15 cellular contexts compared by ENCODE assay signal in the genomic region with DNA sequence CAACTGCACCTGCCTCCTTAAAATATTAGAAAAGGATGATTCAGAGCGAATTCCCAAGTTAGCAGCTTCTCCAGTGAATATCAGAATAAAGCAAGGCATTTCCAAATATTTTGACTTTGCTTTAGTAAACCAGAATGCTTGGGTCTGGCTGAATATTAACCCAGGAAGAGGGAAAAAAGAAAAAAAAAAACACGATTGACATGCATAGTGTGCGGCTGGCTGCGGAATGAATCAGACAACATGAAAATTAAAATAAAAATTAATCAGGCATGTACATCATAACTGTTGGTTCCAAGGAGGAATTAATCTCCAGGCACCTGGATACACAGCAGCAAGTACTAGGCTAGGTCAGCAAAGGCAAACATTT.
DNase-seq lines count a peak whose midpoint lies in the region; ATAC-seq and TF ChIP-seq lines count a peak whose summit lies in the region.
"Had no signal": no experiment of that assay in that cellular context is flagged by ENCODE, and none has a peak within 500 bp of the region (broad histone marks: within the 10 kb centered on the region; RNA-seq: fewer than 3 reads in every experiment).

No MANE protein-coding gene starts in this region.

- ATAC-seq in right lobe of liver, result peak; percentile 10 to 58 (median 48)
- ATAC-seq in stimulated activated effector memory CD8-positive, alpha-beta T cell treated with anti-CD3 and anti-CD28 coated beads, Interleukin-12 subunit alpha, Interleukin-12 subunit beta, amount 100 ng/mL, for 72 hours, result no peak
- ATAC-seq: activated T-helper 17 cell treated with anti-CD3 and anti-CD28 coated beads, Interleukin-2, amount 50 U/mL, for 72 hours; CD8-positive, alpha-beta T cell; stimulated activated memory B cell treated with anti-CD40 and anti-IgM and Interleukin-4, amounts not matched to agents 10 μg/mL and 1 μg/mL and 100 μg/mL, for 72 hours had no signal

- H3K9me3 ChIP-seq in HUES48 (ENCODE audit: control insufficient read depth, insufficient read depth, low read length), result no peaks in the 10 kb centered on the region
- no peaks in the 10 kb centered on the region for H3K9me3 ChIP-seq in right lobe of liver
- peaks cover 0 to 2% (median under 1%) of the 10 kb centered on the region in 4 donors for H3K9me3 ChIP-seq in sigmoid colon
- H3K9me3 ChIP-seq: mucosa of descending colon had no signal

- no peak overlapping the region for H3K9ac ChIP-seq in HUES48 (ENCODE audit: low read depth, low read length)

- DNase-seq in coronary artery (ENCODE audit: low spot score), result no peak
- no peak for DNase-seq in right lobe of liver
- no peak for DNase-seq in sigmoid colon
- no peak for DNase-seq in stimulated activated effector memory CD8-positive, alpha-beta T cell treated with anti-CD3 and anti-CD28 coated beads, Interleukin-12 subunit alpha, Interleukin-12 subunit beta, amount 100 ng/mL, for 72 hours (ENCODE audit: low spot score in 2 of 2)
- no peak for DNase-seq in activated CD4-positive, alpha-beta T cell treated with anti-CD3 and anti-CD28 coated beads, Interleukin-2, amount 50 U/mL, for 1 hour
- no peak for DNase-seq in NCI-H2107 (lab: John Stamatoyannopoulos, UW)
- DNase-seq: activated CD4-positive, alpha-beta T cell treated with anti-CD3 and anti-CD28 coated beads, Interleukin-2, amount 10 ng/mL, durations not matched to agents 7 days and 5 days; CD8-positive, alpha-beta T cell; stimulated activated CD4-positive, alpha-beta T cell treated with anti-CD3 and anti-CD28 coated beads, Interleukin-4, amount 100 ng/mL, for 24 hours had no signal

- TF ChIP-seq EP300 in sigmoid colon (IDR thresholded peaks at IDR 0.05), result no peak

- peaks cover 24% of the 10 kb centered on the region for H3K4me1 ChIP-seq in HUES48 (ENCODE audit: control insufficient read depth, insufficient read depth, low read length)
- peaks cover 0 to 23% (median 10%) of the 10 kb centered on the region in 4 donors for H3K4me1 ChIP-seq in right lobe of liver
- H3K4me1 ChIP-seq in sigmoid colon, result peaks cover 0 to 26% (median 21%) of the 10 kb centered on the region in 4 donors

- H3K36me3 Mint-ChIP-seq in stimulated activated effector memory CD8-positive, alpha-beta T cell treated with anti-CD3 and anti-CD28 coated beads, Interleukin-12 subunit alpha, Interleukin-12 subunit beta, amount 100 ng/mL, for 72 hours, result no peaks in the 10 kb centered on the region
- H3K36me3 Mint-ChIP-seq: CD8-positive, alpha-beta T cell; stimulated activated memory B cell treated with anti-CD40 and anti-IgM and Interleukin-4, amounts not matched to agents 10 μg/mL and 1 μg/mL and 100 μg/mL, for 72 hours had no signal

- H3K36me3 ChIP-seq in HUES48 (ENCODE audit: control insufficient read depth, insufficient read depth, low read length), result no peaks in the 10 kb centered on the region
- H3K36me3 ChIP-seq in right lobe of liver, result no peaks in the 10 kb centered on the region
- no peaks in the 10 kb centered on the region for H3K36me3 ChIP-seq in sigmoid colon
- H3K36me3 ChIP-seq: breast epithelium had no signal

- 20% methylated on average over 4 of the region's 4 CpGs for WGBS in right lobe of liver (ENCODE audit: insufficient coverage, low coverage, low lambda C conversion rate, missing lambda C conversion rate)
- WGBS in sigmoid colon, 2 donors, result 33 to 72% methylated on average over 4 of the region's 4 CpGs

- no peak overlapping the region for H3K4me3 Mint-ChIP-seq in stimulated activated effector memory CD8-positive, alpha-beta T cell treated with anti-CD3 and anti-CD28 coated beads, Interleukin-12 subunit alpha, Interleukin-12 subunit beta, amount 100 ng/mL, for 72 hours
- H3K4me3 Mint-ChIP-seq: activated CD4-positive, alpha-beta T cell treated with anti-CD3 and anti-CD28 coated beads, Interleukin-2, amount 10 ng/mL, durations not matched to agents 7 days and 5 days; activated T-helper 17 cell treated with anti-CD3 and anti-CD28 coated beads, Interleukin-2, amount 50 U/mL, for 72 hours; CD8-positive, alpha-beta T cell; stimulated activated memory B cell treated with anti-CD40 and anti-IgM and Interleukin-4, amounts not matched to agents 10 μg/mL and 1 μg/mL and 100 μg/mL, for 72 hours had no signal

- intact Hi-C loops in right lobe of liver (cut with DNase I) (loop anchor here in 1 of 2 donors (10.0 kb wide), 1 partner anchor 91 kb away; no protein-coding TSS in a partner anchor), sigmoid colon (cut with DNase I) (loop anchor here (10.0 kb wide), 1 partner anchor 91 kb away; no protein-coding TSS in a partner anchor)

- TF ChIP-seq POLR2A in right lobe of liver (IDR thresholded peaks at IDR 0.05) (no peak), sigmoid colon (IDR thresholded peaks at IDR 0.05) (no peak)

- H3K4me3 ChIP-seq in HUES48 (ENCODE audit: low read depth, low read length), result peak overlapping the region; percentile 46; the same call in 1 of the 2 replicates
- peak overlapping the region; percentile 65 for H3K4me3 ChIP-seq in coronary artery
- H3K4me3 ChIP-seq in right lobe of liver, result peak overlapping the region in 1 of 3 donors; percentile 46
- peak overlapping the region in 1 of 4 donors; percentile 34 for H3K4me3 ChIP-seq in sigmoid colon
- H3K4me3 ChIP-seq: mucosa of descending colon had no signal

- H3K27ac ChIP-seq in HUES48 (ENCODE audit: low read depth, low read length), result peak overlapping the region; percentile 90
- H3K27ac ChIP-seq in coronary artery, result no peak overlapping the region
- peak overlapping the region; percentile 61 to 91 (median 78) for H3K27ac ChIP-seq in right lobe of liver
- H3K27ac ChIP-seq in temporal lobe (ENCODE audit: low read depth, low read length), result peak overlapping the region; percentile 85
- peak overlapping the region in 1 of 4 donors; percentile 38 for H3K27ac ChIP-seq in sigmoid colon

- H3K4me1 Mint-ChIP-seq in stimulated activated effector memory CD8-positive, alpha-beta T cell treated with anti-CD3 and anti-CD28 coated beads, Interleukin-12 subunit alpha, Interleukin-12 subunit beta, amount 100 ng/mL, for 72 hours, result no peaks in the 10 kb centered on the region
- H3K4me1 Mint-ChIP-seq: activated CD4-positive, alpha-beta T cell treated with anti-CD3 and anti-CD28 coated beads, Interleukin-2, amount 10 ng/mL, durations not matched to agents 7 days and 5 days; activated T-helper 17 cell treated with anti-CD3 and anti-CD28 coated beads, Interleukin-2, amount 50 U/mL, for 72 hours; stimulated activated memory B cell treated with anti-CD40 and anti-IgM and Interleukin-4, amounts not matched to agents 10 μg/mL and 1 μg/mL and 100 μg/mL, for 72 hours had no signal

- H3K27me3 ChIP-seq in HUES48 (ENCODE audit: control insufficient read depth, insufficient read depth, low read length), result no peaks in the 10 kb centered on the region
- H3K27me3 ChIP-seq in right lobe of liver, result no peaks in the 10 kb centered on the region
- no peaks in the 10 kb centered on the region for H3K27me3 ChIP-seq in sigmoid colon
- H3K27me3 ChIP-seq: breast epithelium had no signal

- H3K27ac Mint-ChIP-seq in stimulated activated effector memory CD8-positive, alpha-beta T cell treated with anti-CD3 and anti-CD28 coated beads, Interleukin-12 subunit alpha, Interleukin-12 subunit beta, amount 100 ng/mL, for 72 hours, result no peak overlapping the region
- H3K27ac Mint-ChIP-seq: activated CD4-positive, alpha-beta T cell treated with anti-CD3 and anti-CD28 coated beads, Interleukin-2, amount 10 ng/mL, durations not matched to agents 7 days and 5 days; activated T-helper 17 cell treated with anti-CD3 and anti-CD28 coated beads, Interleukin-2, amount 50 U/mL, for 72 hours; CD8-positive, alpha-beta T cell; stimulated activated memory B cell treated with anti-CD40 and anti-IgM and Interleukin-4, amounts not matched to agents 10 μg/mL and 1 μg/mL and 100 μg/mL, for 72 hours had no signal

- TF ChIP-seq CTCF in coronary artery (IDR thresholded peaks at IDR 0.05) (no peak), right lobe of liver (IDR thresholded peaks at IDR 0.05) (no peak), sigmoid colon (IDR thresholded peaks at IDR 0.05) (no peak)

- no peaks in the 10 kb centered on the region for H3K9me3 Mint-ChIP-seq in stimulated activated effector memory CD8-positive, alpha-beta T cell treated with anti-CD3 and anti-CD28 coated beads, Interleukin-12 subunit alpha, Interleukin-12 subunit beta, amount 100 ng/mL, for 72 hours
- H3K9me3 Mint-ChIP-seq: activated T-helper 17 cell treated with anti-CD3 and anti-CD28 coated beads, Interleukin-2, amount 50 U/mL, for 72 hours had no signal

Comparison
In these comparisons a context has a peak if more than half of its experiments do, and no peak if none do; other contexts are left out.
1. H3K27ac ChIP-seq: peak in HUES48 (single experiment), right lobe of liver (3 of 3) and temporal lobe (single experiment); none in coronary artery (0 of 2).